ENCODE assay signal across 1 cellular context in the genomic region with DNA sequence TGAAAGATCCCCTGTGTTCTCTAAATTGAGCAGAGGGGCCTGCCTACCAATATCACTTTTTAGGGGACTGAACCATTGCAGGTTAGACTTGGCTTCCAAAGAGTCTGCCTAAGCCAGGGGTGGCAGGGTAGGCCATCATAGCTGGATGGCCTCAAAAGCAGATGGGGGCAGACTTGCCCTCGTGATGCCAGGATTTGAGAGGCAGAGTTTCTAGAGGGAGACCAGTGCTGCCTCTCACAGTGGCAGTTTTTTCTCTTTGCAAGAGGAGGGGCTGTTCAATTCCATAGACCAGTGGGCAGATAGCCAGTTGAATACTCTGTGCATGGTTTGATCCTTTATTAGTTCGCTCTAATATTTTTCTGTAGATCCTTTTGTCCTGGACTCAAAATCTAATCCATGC.
TF ChIP-seq lines count a peak whose summit lies in the region.

No MANE protein-coding gene starts in this region.

TF ChIP-seq in GM12878, 131 proteins besides CTCF, POLR2A, EP300 and RAD21 (continued from another document):
- TF ChIP-seq, protein P1, sequence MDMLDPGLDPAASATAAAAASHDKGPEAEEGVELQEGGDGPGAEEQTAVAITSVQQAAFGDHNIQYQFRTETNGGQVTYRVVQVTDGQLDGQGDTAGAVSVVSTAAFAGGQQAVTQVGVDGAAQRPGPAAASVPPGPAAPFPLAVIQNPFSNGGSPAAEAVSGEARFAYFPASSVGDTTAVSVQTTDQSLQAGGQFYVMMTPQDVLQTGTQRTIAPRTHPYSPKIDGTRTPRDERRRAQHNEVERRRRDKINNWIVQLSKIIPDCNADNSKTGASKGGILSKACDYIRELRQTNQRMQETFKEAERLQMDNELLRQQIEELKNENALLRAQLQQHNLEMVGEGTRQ (IDR thresholded peaks at IDR 0.05; ENCODE audit: borderline replicate concordance, low read depth, low read length), result no peak
- TF ChIP-seq SMC3 (IDR thresholded peaks at IDR 0.05; ENCODE audit: borderline replicate concordance, low read length), result no peak
- no peak for TF ChIP-seq MXI1 (IDR thresholded peaks at IDR 0.05; ENCODE audit: low read depth, low read length)
- no peak for TF ChIP-seq JUND (IDR thresholded peaks at IDR 0.05; ENCODE audit: low read depth, low read length)
- no peak for TF ChIP-seq SUZ12 (IDR thresholded peaks at IDR 0.05; ENCODE audit: unreplicated experiment)
- TF ChIP-seq CHD2 (IDR thresholded peaks at IDR 0.05; ENCODE audit: borderline replicate concordance, low read depth, low read length), result no peak
- no peak for TF ChIP-seq CEBPB (IDR thresholded peaks at IDR 0.05; ENCODE audit: borderline replicate concordance in 1 of 2, low read depth in 2 of 2, low read length in 2 of 2)
